Comparison of ENCODE assay signal across 8 cellular contexts in the genomic region with DNA sequence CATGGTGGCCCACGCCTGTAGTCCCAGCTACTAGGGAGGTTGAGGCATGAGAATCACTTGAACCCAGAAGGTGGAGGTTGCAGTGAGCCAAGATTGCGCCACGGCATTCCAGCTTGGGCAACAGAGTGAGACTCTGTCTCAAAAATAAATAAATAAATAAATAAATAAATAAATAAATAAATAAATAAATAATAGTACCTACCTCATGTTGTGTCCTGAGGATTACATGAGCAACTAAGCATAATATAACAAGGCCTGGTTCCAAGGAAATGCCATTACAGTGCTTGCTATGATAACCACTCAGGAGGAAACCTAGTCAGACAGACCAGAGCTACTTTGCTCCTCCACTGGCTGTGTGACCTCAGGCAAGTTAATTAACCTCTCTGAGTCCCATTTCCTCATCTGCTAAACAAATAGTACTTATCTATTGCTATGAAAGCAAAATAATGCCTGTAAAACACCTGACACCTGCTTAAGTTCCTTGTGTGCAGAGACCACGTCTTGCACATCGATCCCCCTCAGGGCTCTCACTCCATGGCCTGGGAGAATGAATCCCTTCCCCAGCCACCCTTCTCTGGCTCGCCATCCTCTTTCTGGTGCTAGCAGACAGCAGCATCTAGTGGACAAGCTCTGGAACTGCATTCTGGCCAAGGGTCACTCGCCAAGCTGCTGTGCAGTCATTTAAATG. TPM values are rescaled to one million over a fixed set of nuclear protein-coding genes. Genes with fewer than 3 reads are reported as not detected.
DNase-seq lines count a peak whose midpoint lies in the region; ATAC-seq and TF ChIP-seq lines count a peak whose summit lies in the region.

No MANE protein-coding gene starts in this region.

- H3K27ac ChIP-seq in left ventricle myocardium inferior (replicated peaks), result no peak overlapping the region

- no peaks in the 10 kb centered on the region for H3K9me3 ChIP-seq in left ventricle myocardium inferior (replicated peaks)

- ATAC-seq in HG03159 (IDR thresholded peaks at IDR 0.05; ENCODE audit: unreplicated experiment) (no peak), GM19467 (IDR thresholded peaks at IDR 0.05; ENCODE audit: unreplicated experiment) (no peak)

- peak; percentile 32 for DNase-seq in GM04504 (ENCODE audit: low read depth)
- DNase-seq in NCI-H1092 (lab: John Stamatoyannopoulos, UW), result peak; percentile 69
- DNase-seq in SKM-1 treated with dmso at 0.1 percent for 144 hours (lab: John Stamatoyannopoulos, UW; ENCODE audit: unreplicated experiment), result peak; percentile 63
- DNase-seq in amniotic stem cell (lab: John Stamatoyannopoulos, UW), result peak; percentile 60
- DNase-seq in left ventricle myocardium inferior, result peak; percentile 49
- peak; percentile 60 for DNase-seq in renal cortical epithelial cell (ENCODE audit: low read depth)

- H3K27me3 ChIP-seq in left ventricle myocardium inferior (ENCODE audit: low read depth), result peaks cover 53% of the 10 kb centered on the region

- no peak overlapping the region for H3K4me3 ChIP-seq in left ventricle myocardium inferior

- H3K36me3 ChIP-seq in left ventricle myocardium inferior, result no peaks in the 10 kb centered on the region

- no peaks in the 10 kb centered on the region for H3K4me1 ChIP-seq in left ventricle myocardium inferior

- TF ChIP-seq CTCF in left ventricle myocardium inferior (IDR thresholded peaks at IDR 0.05; ENCODE audit: borderline replicate concordance), result peak; percentile 99

- intact Hi-C loops in left ventricle myocardium inferior (cut with micrococcal nuclease), result loop anchor here (5.0 kb wide), 1 partner anchor 110 kb away; no protein-coding TSS in a partner anchor

RNA-seq across cellular contexts. Expression of a gene that starts 7.5 kb away (rescaled TPM):
- total RNA-seq in left ventricle myocardium inferior (0.33 TPM), renal cortical epithelial cell (2.1 and 2.6 TPM in 2 replicates)

RNA-seq across cellular contexts. Expression of a gene that starts 37.8 kb away (rescaled TPM):
- total RNA-seq in left ventricle myocardium inferior (74.1 TPM), renal cortical epithelial cell (23.4 and 47.7 TPM in 2 replicates)
